ENCODE assay signal across 1 cellular context in genomic region chr11:132177106-132177505, GRCh38.
TF ChIP-seq lines count a peak whose summit lies in the region.

No MANE protein-coding gene starts in this region.

TF ChIP-seq in GM23338, 12 proteins besides CTCF, POLR2A, EP300 and RAD21:
- TF ChIP-seq ZNF462 (CRISPR knock-in tag; IDR thresholded peaks at IDR 0.05) (no peak), REST (IDR thresholded peaks at IDR 0.05; ENCODE audit: unreplicated experiment) (peak; percentile 81)
TF ChIP-seq in GM23338: peak in this region for 1.
